ENCODE assay signal across 20 cellular contexts in genomic region chr9:126664893-126665695, GRCh38. TPM values are rescaled to one million over a fixed set of nuclear protein-coding genes. Genes with fewer than 3 reads are reported as not detected.
A peak's percentile ranks its signal among the peaks of the same experiment; 100 is the strongest.
DNase-seq lines count a peak whose midpoint lies in the region; ATAC-seq and TF ChIP-seq lines count a peak whose summit lies in the region.
"Had no signal": no experiment of that assay in that cellular context is flagged by ENCODE, and none has a peak within 500 bp of the region (broad histone marks: within the 10 kb centered on the region; RNA-seq: fewer than 3 reads in every experiment).

No MANE protein-coding gene starts in this region.

- peaks cover 17% of the 10 kb centered on the region for H3F3A ChIP-seq in GM23338 (replicated peaks; ENCODE audit: low read depth)

- H3K9ac ChIP-seq in NT2/D1 (ENCODE audit: insufficient read length, low read depth) = peak overlapping the region; percentile 51

- DNase-seq in GM23338 (ENCODE audit: low spot score) = peak; percentile 90
- no peak for DNase-seq in NT2/D1 (ENCODE audit: low read depth, low spot score)
- DNase-seq in omental fat pad (ENCODE audit: low spot score) = no peak
- no peak for DNase-seq in NCI-H1694 (lab: John Stamatoyannopoulos, UW)
- no peak for DNase-seq in GOT3 (lab: John Stamatoyannopoulos, UW)
- DNase-seq: activated effector memory CD4-positive, alpha-beta T cell treated with Interleukin-2 at 50 U/mL for 16 hours; anterior cingulate cortex; colonic mucosa; esophagus squamous epithelium; heart right ventricle; natural killer cell; NCI-H1092 treated with DMSO at 0.1 percent for 48 hours; NCI-H446 treated with DMSO at 0.1 percent for 48 hours had no signal

- H3K9me3 Mint-ChIP-seq in GM23338 = no peaks in the 10 kb centered on the region
- H3K9me3 Mint-ChIP-seq: natural killer cell; stimulated activated memory B cell treated with anti-CD40 and anti-IgM and Interleukin-4, amounts not matched to agents 10 μg/mL and 1 μg/mL and 100 μg/mL, for 72 hours had no signal

- no peak overlapping the region; the same call in 1 of the 2 replicates for H3K27ac Mint-ChIP-seq in GM23338
- H3K27ac Mint-ChIP-seq: natural killer cell had no signal

- no peak for TF ChIP-seq CTCF in GM23338 (conservative IDR thresholded peaks at IDR 0.05; ENCODE audit: low read depth in 2 of 2)
- TF ChIP-seq CTCF in omental fat pad (IDR thresholded peaks at IDR 0.05) = no peak

- H3K36me3 Mint-ChIP-seq in GM23338 (ENCODE audit: low read depth) = no peaks in the 10 kb centered on the region
- H3K36me3 Mint-ChIP-seq: natural killer cell; stimulated activated memory B cell treated with anti-CD40 and anti-IgM and Interleukin-4, amounts not matched to agents 10 μg/mL and 1 μg/mL and 100 μg/mL, for 72 hours had no signal

- no peaks in the 10 kb centered on the region for H4K20me1 ChIP-seq in GM23338 (replicated peaks; ENCODE audit: insufficient read depth)

- no peaks in the 10 kb centered on the region for H3K79me2 ChIP-seq in GM23338 (replicated peaks; ENCODE audit: insufficient read depth)

- H2AFZ ChIP-seq in GM23338 = peak overlapping the region; percentile 92

- H3K27me3 ChIP-seq in GM23338 (ENCODE audit: insufficient read depth) (peaks cover 14% of the 10 kb centered on the region; the same call in 1 of the 2 replicates), NT2/D1 (ENCODE audit: insufficient read depth, insufficient read length) (peaks cover 92% of the 10 kb centered on the region)
- H3K27me3 ChIP-seq: vagina had no signal

- H3K4me1 Mint-ChIP-seq in GM23338 = peaks cover 36% of the 10 kb centered on the region

- peak; percentile 49 for ATAC-seq in GM23338
- peak; percentile 27 for ATAC-seq in omental fat pad (ENCODE audit: low FRiP score)
- ATAC-seq in HG03095 (IDR thresholded peaks at IDR 0.05; ENCODE audit: unreplicated experiment) = no peak
- no peak for ATAC-seq in HG02623 (IDR thresholded peaks at IDR 0.05; ENCODE audit: unreplicated experiment)
- ATAC-seq: K562; stimulated activated memory B cell treated with anti-CD40 and anti-IgM and Interleukin-4, amounts not matched to agents 10 μg/mL and 1 μg/mL and 100 μg/mL, for 72 hours had no signal

- H3K9me2 ChIP-seq in GM23338 (ENCODE audit: insufficient read depth) = no peaks in the 10 kb centered on the region

- H3K27me3 Mint-ChIP-seq in GM23338 (ENCODE audit: insufficient read depth, low read depth, poor library complexity) = peaks cover 25% of the 10 kb centered on the region

- peak overlapping the region; percentile 89 for H3K4me2 ChIP-seq in GM23338

- no peaks in the 10 kb centered on the region for H3K9me3 ChIP-seq in NT2/D1 (ENCODE audit: insufficient read depth, low read length)
- H3K9me3 ChIP-seq: colonic mucosa, esophagus squamous epithelium, heart right ventricle, vagina had no signal

- H3K4me3 Mint-ChIP-seq in GM23338 = peak overlapping the region; percentile 69
- H3K4me3 Mint-ChIP-seq: natural killer cell; stimulated activated memory B cell treated with anti-CD40 and anti-IgM and Interleukin-4, amounts not matched to agents 10 μg/mL and 1 μg/mL and 100 μg/mL, for 72 hours had no signal

- H3K4me3 ChIP-seq in GM23338 (peak overlapping the region; percentile 53), NT2/D1 (ENCODE audit: insufficient read length, low read depth) (peak overlapping the region; percentile 13), iPS-11a (ENCODE audit: low read depth, low read length) (peak overlapping the region; percentile 8)
- H3K4me3 ChIP-seq: colonic mucosa, heart right ventricle, K562, vagina had no signal

- H3K36me3 ChIP-seq in GM23338 (ENCODE audit: insufficient read depth) (no peaks in the 10 kb centered on the region), NT2/D1 (ENCODE audit: insufficient read depth, insufficient read length, low read length) (no peaks in the 10 kb centered on the region)
- H3K36me3 ChIP-seq: colonic mucosa, esophagus squamous epithelium, heart right ventricle, vagina had no signal

- no peak overlapping the region for H3K27ac ChIP-seq in GM23338 (ENCODE audit: low read depth)
- H3K27ac ChIP-seq: colonic mucosa, esophagus squamous epithelium, heart right ventricle, vagina, VCaP had no signal

- peaks cover 46% of the 10 kb centered on the region for H3K4me1 ChIP-seq in GM23338 (ENCODE audit: insufficient read depth)
- peaks cover 34% of the 10 kb centered on the region for H3K4me1 ChIP-seq in NT2/D1 (ENCODE audit: insufficient read depth, insufficient read length)
- H3K4me1 ChIP-seq: colonic mucosa had no signal

TF ChIP-seq in GM23338, 12 proteins besides CTCF, POLR2A, EP300 and RAD21:
- TF ChIP-seq CREB1 (CRISPR knock-in tag; IDR thresholded peaks at IDR 0.05; ENCODE audit: low read depth) (peak; percentile 21; the same call in 1 of the 2 replicates), EZH2phosphoT487 (IDR thresholded peaks at IDR 0.05; ENCODE audit: unreplicated experiment) (no peak)

RNA-seq across cellular contexts. Expression of gene LMX1B, which starts 51.4 kb away (rescaled TPM):
- total RNA-seq in GM23338 (2014; rRNA removed; shearing (Covaris generic)) = 0.21 TPM in 1 of 2 replicates, not detected in the other
- polyA plus RNA-seq in GM23338 (2016; fragmentation: Nextera tagmentation; extraction: Ambion mirVana) = 0.05 and 0.08 TPM in 2 replicates
- 1 to 10 TPM in 1 of 4 donors, under 1 TPM in 2, not detected in 1; 0.09 to 1.1 (median 0.31) TPM for total RNA-seq in omental fat pad
- total RNA-seq: K562, natural killer cell, vagina had no signal
- polyA plus RNA-seq: K562 had no signal

Comparison
In these comparisons a context has a peak if more than half of its experiments do, and no peak if none do; other contexts are left out.
1. ATAC-seq: peak in GM23338 (single experiment) and omental fat pad (single experiment); none in HG03095 (single experiment) and HG02623 (single experiment).
2. Peak in every context shown above with its lines, with median percentiles within 50 percentile points of each other: H3K4me3 ChIP-seq.